Comparison of ENCODE assay signal across 13 cellular contexts in the genomic region with DNA sequence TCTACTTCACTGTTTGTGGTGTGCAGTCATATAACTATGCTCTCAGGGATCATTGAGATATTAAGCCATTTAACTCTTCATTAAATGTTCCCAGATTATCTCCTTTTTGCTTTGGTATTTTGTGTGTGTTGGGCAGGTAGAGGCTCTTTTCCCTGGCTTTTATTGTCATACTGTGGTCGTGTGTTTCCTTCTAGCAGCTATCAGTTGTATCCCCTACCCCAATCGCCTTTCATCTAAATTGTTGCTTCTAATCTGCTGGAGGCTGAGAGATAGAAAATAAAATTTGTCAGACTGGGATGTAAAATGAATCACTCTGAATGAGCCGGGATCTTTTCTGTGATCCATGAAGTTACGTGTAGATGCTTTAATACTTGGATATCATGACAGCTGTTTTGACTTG. TPM values are rescaled to one million over a fixed set of nuclear protein-coding genes. Genes with fewer than 3 reads are reported as not detected.
DNase-seq lines count a peak whose midpoint lies in the region; ATAC-seq and TF ChIP-seq lines count a peak whose summit lies in the region.
"Had no signal": no experiment of that assay in that cellular context is flagged by ENCODE, and none has a peak within 500 bp of the region (broad histone marks: within the 10 kb centered on the region; RNA-seq: fewer than 3 reads in every experiment).

No MANE protein-coding gene starts in this region.

- H3K27ac Mint-ChIP-seq in activated naive CD4-positive, alpha-beta T cell treated with anti-CD3 and anti-CD28 coated beads, Interleukin-2, amount 50 U/mL, for 24 hours, result peak overlapping the region; percentile 77
- no peak overlapping the region for H3K27ac Mint-ChIP-seq in activated naive CD4-positive, alpha-beta T cell treated with anti-CD3 and anti-CD28 coated beads, Interleukin-2, amount 50 U/mL, for 72 hours
- H3K27ac Mint-ChIP-seq in T-helper 17 cell, result peak overlapping the region; percentile 100

- no peaks in the 10 kb centered on the region for H3K36me3 ChIP-seq in hepatocyte (replicated peaks; ENCODE audit: insufficient read depth, low read depth)
- H3K36me3 ChIP-seq in thoracic aorta, result peaks cover 70% of the 10 kb centered on the region
- peaks cover 95% of the 10 kb centered on the region for H3K36me3 ChIP-seq in lower lobe of right lung
- H3K36me3 ChIP-seq in tibial nerve, result peaks cover 11 to 99% (median 57%) of the 10 kb centered on the region in 3 donors

- peaks cover 26% of the 10 kb centered on the region for H4K20me1 ChIP-seq in hepatocyte (ENCODE audit: insufficient read depth, poor library complexity, severe bottlenecking)

- no peak overlapping the region for H3K4me3 ChIP-seq in hepatocyte
- peak overlapping the region; percentile 32 for H3K4me3 ChIP-seq in thoracic aorta
- no peak overlapping the region for H3K4me3 ChIP-seq in lower lobe of right lung
- no peak overlapping the region for H3K4me3 ChIP-seq in tibial nerve
- H3K4me3 ChIP-seq: PC-9 had no signal

- H3K36me3 Mint-ChIP-seq in activated naive CD4-positive, alpha-beta T cell treated with anti-CD3 and anti-CD28 coated beads, Interleukin-2, amount 50 U/mL, for 24 hours, result peaks cover 52% of the 10 kb centered on the region
- H3K36me3 Mint-ChIP-seq in activated naive CD4-positive, alpha-beta T cell treated with anti-CD3 and anti-CD28 coated beads, Interleukin-2, amount 50 U/mL, for 72 hours, result peaks cover 51 to 74% of the 10 kb centered on the region in 2 donors
- H3K36me3 Mint-ChIP-seq in T-helper 17 cell (ENCODE audit: low read depth), result peaks cover 21% of the 10 kb centered on the region

- H3K4me3 Mint-ChIP-seq in activated naive CD4-positive, alpha-beta T cell treated with anti-CD3 and anti-CD28 coated beads, Interleukin-2, amount 50 U/mL, for 24 hours, result no peak overlapping the region
- peak overlapping the region; percentile 43 for H3K4me3 Mint-ChIP-seq in T-helper 17 cell

- H3K27me3 Mint-ChIP-seq in activated naive CD4-positive, alpha-beta T cell treated with anti-CD3 and anti-CD28 coated beads, Interleukin-2, amount 50 U/mL, for 24 hours, result no peaks in the 10 kb centered on the region
- H3K27me3 Mint-ChIP-seq in T-helper 17 cell, result no peaks in the 10 kb centered on the region

- no peak for TF ChIP-seq EP300 in tibial nerve (IDR thresholded peaks at IDR 0.05)

- peak overlapping the region; percentile 82 for H3K27ac ChIP-seq in hepatocyte
- H3K27ac ChIP-seq in thoracic aorta, result no peak overlapping the region
- no peak overlapping the region for H3K27ac ChIP-seq in lower lobe of right lung
- H3K27ac ChIP-seq in tibial nerve, result no peak overlapping the region
- H3K27ac ChIP-seq: PC-9, WERI-Rb-1 had no signal

- intact Hi-C loops in lower lobe of right lung (cut with DNase I), result no loop called here

- peak overlapping the region; percentile 74 for H3K4me2 ChIP-seq in hepatocyte
- H3K4me2 ChIP-seq: PC-9 had no signal

- ATAC-seq in activated naive CD4-positive, alpha-beta T cell treated with anti-CD3 and anti-CD28 coated beads, Interleukin-2, amount 50 U/mL, for 72 hours, result no peak
- ATAC-seq in T-helper 17 cell (no peak), thoracic aorta (ENCODE audit: insufficient number of reproducible peaks, low FRiP score, low read depth) (no peak), lower lobe of right lung (no peak)

- H3K27me3 ChIP-seq in hepatocyte, result no peaks in the 10 kb centered on the region
- H3K27me3 ChIP-seq in thoracic aorta (replicated peaks; ENCODE audit: insufficient read depth), result no peaks in the 10 kb centered on the region
- H3K27me3 ChIP-seq in lower lobe of right lung (ENCODE audit: low read depth), result no peaks in the 10 kb centered on the region
- no peaks in the 10 kb centered on the region for H3K27me3 ChIP-seq in tibial nerve

- H3K9me3 ChIP-seq in T-helper 17 cell (ENCODE audit: control insufficient read depth, low read length, poor library complexity, severe bottlenecking), result no peaks in the 10 kb centered on the region
- H3K9me3 ChIP-seq in hepatocyte (ENCODE audit: low read depth), result no peaks in the 10 kb centered on the region
- H3K9me3 ChIP-seq in thoracic aorta, result no peaks in the 10 kb centered on the region
- no peaks in the 10 kb centered on the region for H3K9me3 ChIP-seq in lower lobe of right lung
- H3K9me3 ChIP-seq in tibial nerve, result no peaks in the 10 kb centered on the region

- no peaks in the 10 kb centered on the region for H3K9me3 Mint-ChIP-seq in activated naive CD4-positive, alpha-beta T cell treated with anti-CD3 and anti-CD28 coated beads, Interleukin-2, amount 50 U/mL, for 24 hours
- H3K9me3 Mint-ChIP-seq in activated naive CD4-positive, alpha-beta T cell treated with anti-CD3 and anti-CD28 coated beads, Interleukin-2, amount 50 U/mL, for 72 hours, result no peaks in the 10 kb centered on the region

- no peak for TF ChIP-seq POLR2A in tibial nerve (IDR thresholded peaks at IDR 0.05)

- DNase-seq in activated naive CD4-positive, alpha-beta T cell treated with anti-CD3 and anti-CD28 coated beads, Interleukin-2, amount 50 U/mL, for 72 hours (ENCODE audit: low spot score in 2 of 2), result no peak
- no peak for DNase-seq in T-helper 17 cell
- DNase-seq in hepatocyte (ENCODE audit: low spot score), result no peak
- no peak for DNase-seq in thoracic aorta (ENCODE audit: low spot score)
- no peak for DNase-seq in GF-D8 (lab: John Stamatoyannopoulos, UW)
- DNase-seq in lower lobe of right lung, result no peak
- no peak for DNase-seq in tibial nerve (ENCODE audit: low spot score in 2 of 2)
- DNase-seq: NCI-H526 treated with DMSO at 0.1 percent for 48 hours; occipital lobe; PC-9; stimulated activated CD4-positive, alpha-beta T cell treated with anti-CD3 and anti-CD28 coated beads, Interleukin-4, amount 100 ng/mL, for 4 hours; WERI-Rb-1 had no signal

- H3K79me2 ChIP-seq in hepatocyte, result peaks cover 27% of the 10 kb centered on the region

- TF ChIP-seq CTCF in hepatocyte (IDR thresholded peaks at IDR 0.05; ENCODE audit: poor library complexity) (no peak), thoracic aorta (IDR thresholded peaks at IDR 0.05) (no peak), lower lobe of right lung (IDR thresholded peaks at IDR 0.05) (no peak), tibial nerve (IDR thresholded peaks at IDR 0.05) (no peak)

- no peak overlapping the region for H2AFZ ChIP-seq in hepatocyte
- H2AFZ ChIP-seq: PC-9 had no signal

- no peaks in the 10 kb centered on the region for H3K9me2 ChIP-seq in hepatocyte (replicated peaks; ENCODE audit: insufficient read depth)

- H3K4me1 ChIP-seq in hepatocyte (ENCODE audit: insufficient read depth) (peaks cover 12% of the 10 kb centered on the region), thoracic aorta (ENCODE audit: control insufficient read depth in 1 of 2, low read depth in 2 of 2) (peaks cover 42 to 56% of the 10 kb centered on the region in 2 donors), lower lobe of right lung (peaks cover 52% of the 10 kb centered on the region), tibial nerve (peaks cover 0 to 45% (median 4%) of the 10 kb centered on the region in 4 donors)

- peaks cover 89% of the 10 kb centered on the region for H3K4me1 Mint-ChIP-seq in activated naive CD4-positive, alpha-beta T cell treated with anti-CD3 and anti-CD28 coated beads, Interleukin-2, amount 50 U/mL, for 24 hours
- peaks cover 42% of the 10 kb centered on the region for H3K4me1 Mint-ChIP-seq in T-helper 17 cell

- WGBS in hepatocyte (ENCODE audit: low lambda C conversion rate, missing lambda C conversion rate), result 56% methylated on average over 4 of the region's 4 CpGs
- WGBS in tibial nerve, 2 donors, result 88 to 89% methylated on average over 4 of the region's 4 CpGs

RNA-seq across cellular contexts. Expression of gene NFKBIZ, which starts 9.2 kb away (rescaled TPM):
- total RNA-seq in activated naive CD4-positive, alpha-beta T cell treated with anti-CD3 and anti-CD28 coated beads, Interleukin-2, amount 50 U/mL, for 72 hours, result 10 to 100 TPM; 57.3 to 62.6 TPM
- total RNA-seq in T-helper 17 cell (100 to 1,000 TPM; 682 to 814 TPM), hepatocyte (164 and 182 TPM in 2 replicates), thoracic aorta (100 to 1,000 TPM; 206 to 225 TPM), lower lobe of right lung (76.2 TPM), tibial nerve (100 to 1,000 TPM in 1 of 4 donors, 10 to 100 TPM in 3; 81.3 to 161 (median 95.1) TPM)
- polyA plus RNA-seq in hepatocyte, result 160 and 192 TPM in 2 replicates

Comparison
In these comparisons a context has a peak if more than half of its experiments do, and no peak if none do; other contexts are left out.
1. H3K27ac Mint-ChIP-seq: peak in activated naive CD4-positive, alpha-beta T cell treated with anti-CD3 and anti-CD28 coated beads, Interleukin-2, amount 50 U/mL, for 24 hours (single experiment) and T-helper 17 cell (single experiment); none in activated naive CD4-positive, alpha-beta T cell treated with anti-CD3 and anti-CD28 coated beads, Interleukin-2, amount 50 U/mL, for 72 hours (0 of 2).